In genomic region chr6:87832025-87832825, GRCh38 we compare ENCODE assay signal across 8 cellular contexts.
DNase-seq lines count a peak whose midpoint lies in the region; ATAC-seq, FAIRE-seq and TF ChIP-seq lines count a peak whose summit lies in the region.

No MANE protein-coding gene starts in this region.

- no peak for FAIRE-seq in urothelium cell line (lab: Jason Lieb, UNC)

- intact Hi-C loops in mammary epithelial cell (cut with micrococcal nuclease), result loop anchor here (1.0 to 5.0 kb wide), 5 partner anchors 95 to 1040 kb away; no protein-coding TSS in a partner anchor

- DNase-seq in DMS 273 (lab: John Stamatoyannopoulos, UW; ENCODE audit: unreplicated experiment) (peak; percentile 49), NOMO-1 treated with DMSO at 0.1 percent for 48 hours (lab: John Stamatoyannopoulos, UW; ENCODE audit: unreplicated experiment) (peak; percentile 80), mammary epithelial cell (peak; percentile 33), mesothelial cell of epicardium (ENCODE audit: low spot score in 2 of 2, unreplicated experiment in 2 of 2) (no peak), urothelium cell line (ENCODE audit: low spot score) (peak; percentile 9), mesenteric fat pad (ENCODE audit: low spot score) (no peak)

- H3K27ac ChIP-seq in mammary epithelial cell (ENCODE audit: insufficient read depth, low read depth, low read length), result peak overlapping the region; percentile 29

- H3K36me3 Mint-ChIP-seq in mesothelial cell of epicardium, result no peaks in the 10 kb centered on the region

- 5% methylated on average over 6 of the region's 6 CpGs for WGBS in mammary epithelial cell (ENCODE audit: low coverage, missing lambda C conversion rate)

- no TSS peak for BruUV-seq in mammary epithelial cell (replicated peaks; lab: Mats Ljungman, UMichigan)

- H3K9ac ChIP-seq in mammary epithelial cell (ENCODE audit: insufficient read depth, low read length), result peak overlapping the region; percentile 59

- peaks cover 22% of the 10 kb centered on the region for H3K4me1 Mint-ChIP-seq in mesothelial cell of epicardium

- dilution Hi-C loops in mammary epithelial cell (cut with HindIII; ENCODE audit: low sequenced_read_pairs), result no loop called here

- CTCF ChIA-PET in mammary epithelial cell (lab: Charles Lee; ENCODE audit: low non-redundant PET), result no interaction called here

- no peaks in the 10 kb centered on the region for H3K79me2 ChIP-seq in mammary epithelial cell (ENCODE audit: insufficient read depth, low read length)

- H3K4me3 ChIP-seq in mammary epithelial cell (replicated peaks in 1 of 3; ENCODE audit: insufficient read depth in 1 of 3, low read depth in 2 of 3, low read length in 3 of 3), result peak overlapping the region; percentile 37 to 46 (median 44)

- TF ChIP-seq CTCF in mammary epithelial cell (conservative IDR thresholded peaks at IDR 0.05 in 1 of 2, IDR thresholded peaks at IDR 0.05 in 1 of 2; ENCODE audit: extremely low read depth in 1 of 2, insufficient read depth in 1 of 2, low read depth in 1 of 2, low read length in 2 of 2) (peak; percentile 43 to 55), mesothelial cell of epicardium (IDR thresholded peaks at IDR 0.05; ENCODE audit: unreplicated experiment) (no peak)

- no peaks in the 10 kb centered on the region for H3K27me3 ChIP-seq in mammary epithelial cell (ENCODE audit: insufficient read depth, low read length)

- peak; percentile 63 for ATAC-seq in GM19324 (IDR thresholded peaks at IDR 0.05; ENCODE audit: low FRiP score, unreplicated experiment)
- peak; percentile 81 for ATAC-seq in HG03432 (IDR thresholded peaks at IDR 0.05; ENCODE audit: unreplicated experiment)

- H3K9me3 ChIP-seq in mammary epithelial cell (replicated peaks; ENCODE audit: insufficient read depth, low read length), result no peaks in the 10 kb centered on the region

- peak overlapping the region; percentile 53 for H3K4me3 Mint-ChIP-seq in mesothelial cell of epicardium

- no peaks in the 10 kb centered on the region for H3K36me3 ChIP-seq in mammary epithelial cell (ENCODE audit: insufficient read depth, low read length)

- H3K4me2 ChIP-seq in mammary epithelial cell (ENCODE audit: insufficient read depth, low read depth, low read length), result peak overlapping the region; percentile 90

- H3K27me3 Mint-ChIP-seq in mesothelial cell of epicardium (ENCODE audit: low read depth), result no peaks in the 10 kb centered on the region

- H3K27ac Mint-ChIP-seq in mesothelial cell of epicardium, result peak overlapping the region; percentile 68

- no peaks in the 10 kb centered on the region for H4K20me1 ChIP-seq in mammary epithelial cell (ENCODE audit: insufficient read depth, low read length)

- in situ Hi-C loops in mammary epithelial cell (cut with MboI; ENCODE audit: low sequenced_read_pairs in 2 of 2), result no loop called here

- peaks cover 5% of the 10 kb centered on the region for H3K4me1 ChIP-seq in mammary epithelial cell (ENCODE audit: insufficient read depth, low read length)

- H2AFZ ChIP-seq in mammary epithelial cell (ENCODE audit: low read depth, low read length), result peak overlapping the region; percentile 88

- H3K9me3 Mint-ChIP-seq in mesothelial cell of epicardium, result no peaks in the 10 kb centered on the region

Comparison
In these comparisons a context has a peak if more than half of its experiments do, and no peak if none do; other contexts are left out.
1. DNase-seq: peak in DMS 273 (single experiment), NOMO-1 treated with DMSO at 0.1 percent for 48 hours (single experiment), mammary epithelial cell (single experiment) and urothelium cell line (single experiment); none in mesothelial cell of epicardium (0 of 2) and mesenteric fat pad (single experiment).